Comparison of ENCODE assay signal across 25 cellular contexts in genomic region chr1:75430526-75430925, GRCh38.
DNase-seq lines count a peak whose midpoint lies in the region; ATAC-seq, FAIRE-seq and TF ChIP-seq lines count a peak whose summit lies in the region.
"Had no signal": no experiment of that assay in that cellular context is flagged by ENCODE, and none has a peak within 500 bp of the region (broad histone marks: within the 10 kb centered on the region; RNA-seq: fewer than 3 reads in every experiment).

No MANE protein-coding gene starts in this region.

- CTCF ChIA-PET in activated naive CD4-positive, alpha-beta T cell treated with anti-CD3 and anti-CD28 coated beads for 36 hours (lab: Charles Lee), result no interaction called here

- no peak for DNase-seq in activated naive CD4-positive, alpha-beta T cell treated with anti-CD3 and anti-CD28 coated beads for 36 hours
- DNase-seq in activated naive CD4-positive, alpha-beta T cell treated with anti-CD3 and anti-CD28 coated beads, Interleukin-2, amount 50 U/mL, for 72 hours (ENCODE audit: low spot score in 2 of 2), result no peak
- peak; percentile 8 for DNase-seq in astrocyte of the spinal cord (ENCODE audit: low read depth, low spot score)
- DNase-seq in fibroblast of pulmonary artery (ENCODE audit: low read depth), result peak; percentile 1
- DNase-seq in urothelium cell line (ENCODE audit: low spot score), result no peak
- DNase-seq in smooth muscle cell (lab: John Stamatoyannopoulos, UW; ENCODE audit: unreplicated experiment), result no peak
- DNase-seq in mesenteric fat pad (ENCODE audit: low spot score), result no peak
- DNase-seq: 8988T; ACHN; BE2C; Calu3; DMS79 treated with DMSO at 0.1 percent for 48 hours; GF-D8; KBM-7; MG63; NCI-H2029; NCI-H446 treated with DMSO at 0.1 percent for 48 hours; NCI-H526; NCI-H82; NK-92 treated with Interleukin-12 subunit alpha and Interleukin-12 subunit beta, amount 100 ng/mL, for 24 hours; PC-3 had no signal

- H3K27ac ChIP-seq in smooth muscle cell (ENCODE audit: low read depth), result no peak overlapping the region

- no peaks in the 10 kb centered on the region for H4K20me1 ChIP-seq in smooth muscle cell (ENCODE audit: low read depth)

- no peak for TF ChIP-seq CTCF in astrocyte of the spinal cord (IDR thresholded peaks at IDR 0.05; ENCODE audit: low read depth, low read length)
- TF ChIP-seq CTCF in fibroblast of pulmonary artery (IDR thresholded peaks at IDR 0.05; ENCODE audit: low read length, missing control alignments), result no peak
- no peak for TF ChIP-seq CTCF in smooth muscle cell (IDR thresholded peaks at IDR 0.05; ENCODE audit: borderline replicate concordance, insufficient read depth, poor library complexity, severe bottlenecking)

- H3K36me3 Mint-ChIP-seq in activated naive CD4-positive, alpha-beta T cell treated with anti-CD3 and anti-CD28 coated beads for 36 hours (ENCODE audit: low read depth), result no peaks in the 10 kb centered on the region
- H3K36me3 Mint-ChIP-seq in activated naive CD4-positive, alpha-beta T cell treated with anti-CD3 and anti-CD28 coated beads, Interleukin-2, amount 50 U/mL, for 72 hours, result no peaks in the 10 kb centered on the region
- H3K36me3 Mint-ChIP-seq: CD14-positive monocyte had no signal

- no peaks in the 10 kb centered on the region for H3K4me1 Mint-ChIP-seq in activated naive CD4-positive, alpha-beta T cell treated with anti-CD3 and anti-CD28 coated beads for 36 hours (ENCODE audit: low read depth)
- H3K4me1 Mint-ChIP-seq: CD14-positive monocyte had no signal

- H3K27me3 ChIP-seq in smooth muscle cell (ENCODE audit: low read depth), result no peaks in the 10 kb centered on the region
- H3K27me3 ChIP-seq: BE2C, MG63 had no signal

- no peaks in the 10 kb centered on the region for H3F3A ChIP-seq in smooth muscle cell (ENCODE audit: low read depth)

- intact Hi-C loops in activated naive CD4-positive, alpha-beta T cell treated with anti-CD3 and anti-CD28 coated beads for 36 hours (cut with micrococcal nuclease), result no loop called here

- H3K79me2 ChIP-seq in smooth muscle cell (ENCODE audit: low read depth), result no peaks in the 10 kb centered on the region

- H3K4me3 ChIP-seq in astrocyte of the spinal cord (ENCODE audit: low read depth, low read length) (no peak overlapping the region), fibroblast of pulmonary artery (replicated peaks; ENCODE audit: low read depth, low read length) (no peak overlapping the region), smooth muscle cell (no peak overlapping the region)
- H3K4me3 ChIP-seq: MG63 had no signal

- H3K4me1 ChIP-seq in smooth muscle cell (ENCODE audit: low read depth), result no peaks in the 10 kb centered on the region
- H3K4me1 ChIP-seq: BE2C had no signal

- no peak overlapping the region for H3K4me3 Mint-ChIP-seq in activated naive CD4-positive, alpha-beta T cell treated with anti-CD3 and anti-CD28 coated beads for 36 hours
- H3K4me3 Mint-ChIP-seq: CD14-positive monocyte had no signal

- H3K9ac ChIP-seq in smooth muscle cell (ENCODE audit: low read depth), result no peak overlapping the region

- H3K9me3 ChIP-seq in smooth muscle cell (replicated peaks; ENCODE audit: low read depth), result no peaks in the 10 kb centered on the region
- H3K9me3 ChIP-seq: BE2C, MG63 had no signal

- in situ Hi-C loops in astrocyte of the spinal cord (cut with HindIII; ENCODE audit: low sequenced_read_pairs), result no loop called here

- H3K27me3 Mint-ChIP-seq in activated naive CD4-positive, alpha-beta T cell treated with anti-CD3 and anti-CD28 coated beads for 36 hours (ENCODE audit: low read depth), result peaks cover 2% of the 10 kb centered on the region

- no peak for ATAC-seq in activated naive CD4-positive, alpha-beta T cell treated with anti-CD3 and anti-CD28 coated beads, Interleukin-2, amount 50 U/mL, for 72 hours
- ATAC-seq in GM21515 (IDR thresholded peaks at IDR 0.05; ENCODE audit: unreplicated experiment), result no peak
- ATAC-seq: HCT116, PC-3 had no signal

- H3K4me2 ChIP-seq in smooth muscle cell, result no peak overlapping the region

- no peak overlapping the region for H2AFZ ChIP-seq in smooth muscle cell (ENCODE audit: low read depth)

- H3K27ac Mint-ChIP-seq in activated naive CD4-positive, alpha-beta T cell treated with anti-CD3 and anti-CD28 coated beads for 36 hours, result peak overlapping the region; percentile 11
- no peak overlapping the region for H3K27ac Mint-ChIP-seq in activated naive CD4-positive, alpha-beta T cell treated with anti-CD3 and anti-CD28 coated beads, Interleukin-2, amount 50 U/mL, for 72 hours
- H3K27ac Mint-ChIP-seq: CD14-positive monocyte had no signal

- FAIRE-seq in urothelium cell line (lab: Jason Lieb, UNC), result no peak
- FAIRE-seq: GM12891 had no signal

- no peaks in the 10 kb centered on the region for H3K9me3 Mint-ChIP-seq in activated naive CD4-positive, alpha-beta T cell treated with anti-CD3 and anti-CD28 coated beads for 36 hours
- H3K9me3 Mint-ChIP-seq in activated naive CD4-positive, alpha-beta T cell treated with anti-CD3 and anti-CD28 coated beads, Interleukin-2, amount 50 U/mL, for 72 hours, result no peaks in the 10 kb centered on the region

- H3K36me3 ChIP-seq in smooth muscle cell (ENCODE audit: low read depth), result no peaks in the 10 kb centered on the region
- H3K36me3 ChIP-seq: BE2C, MG63 had no signal

Comparison
In these comparisons a context has a peak if more than half of its experiments do, and no peak if none do; other contexts are left out.
1. DNase-seq: peak in astrocyte of the spinal cord (single experiment) and fibroblast of pulmonary artery (single experiment); none in activated naive CD4-positive, alpha-beta T cell treated with anti-CD3 and anti-CD28 coated beads for 36 hours (single experiment), activated naive CD4-positive, alpha-beta T cell treated with anti-CD3 and anti-CD28 coated beads, Interleukin-2, amount 50 U/mL, for 72 hours (0 of 2), urothelium cell line (single experiment), smooth muscle cell (single experiment) and mesenteric fat pad (single experiment).